In the genomic region with DNA sequence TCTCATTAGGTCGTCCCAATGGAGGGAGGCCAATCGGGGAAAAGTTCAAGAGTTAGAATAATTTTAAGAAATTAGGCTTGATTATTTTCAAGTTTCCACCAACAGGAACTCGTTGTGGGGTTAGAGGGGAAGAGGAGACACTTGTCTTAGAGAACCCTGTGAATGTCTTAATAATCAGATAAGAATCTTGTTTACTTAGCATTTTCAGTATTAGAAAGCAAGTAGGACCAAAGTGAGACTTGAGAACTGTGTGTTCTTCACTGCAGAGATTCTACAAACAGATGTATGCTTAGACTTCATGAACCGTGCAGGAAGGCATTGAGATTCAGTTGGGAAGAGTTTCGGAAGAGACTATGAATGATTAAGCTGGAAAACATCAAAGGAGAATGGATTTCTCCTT, we compare ENCODE assay signal across 22 cellular contexts.
DNase-seq lines count a peak whose midpoint lies in the region; TF ChIP-seq lines count a peak whose summit lies in the region.
"Had no signal": no experiment of that assay in that cellular context is flagged by ENCODE, and none has a peak within 500 bp of the region (broad histone marks: within the 10 kb centered on the region; RNA-seq: fewer than 3 reads in every experiment).

No MANE protein-coding gene starts in this region.

- peak overlapping the region; percentile 53 for H3K4me2 ChIP-seq in parathyroid adenoma (ENCODE audit: low read length)
- H3K4me2 ChIP-seq: BLaER1 had no signal

- H3K4me3 Mint-ChIP-seq in endodermal cell (no peak overlapping the region), nephron progenitor cell (no peak overlapping the region)
- H3K4me3 Mint-ChIP-seq: CD14-positive monocyte; CD4-positive, alpha-beta memory T cell; CD4-positive, CD25-positive, alpha-beta regulatory T cell; CD8-positive, alpha-beta memory T cell had no signal

- DNase-seq in LNCaP clone FGC (ENCODE audit: low read depth) = peak; percentile 14
- DNase-seq in endodermal cell = no peak
- no peak for DNase-seq in HPDE6-E6E7 (ENCODE audit: extremely low spot score)
- no peak for DNase-seq in nephron progenitor cell
- DNase-seq: 8988T; ACHN; BE2C; C1 segment of cervical spinal cord; CD4-positive, alpha-beta memory T cell; CD4-positive, CD25-positive, alpha-beta regulatory T cell; CD8-positive, alpha-beta memory T cell; COR-L47; DMS 273 treated with DMSO at 0.1 percent for 48 hours; DMS79; EL; GDM1 had no signal

- H3K9me3 ChIP-seq in parathyroid adenoma (ENCODE audit: control insufficient read depth, low read length) = no peaks in the 10 kb centered on the region
- no peaks in the 10 kb centered on the region for H3K9me3 ChIP-seq in endodermal cell (ENCODE audit: control insufficient read depth, low read length)
- H3K9me3 ChIP-seq: BE2C, BLaER1 had no signal

- H3K27me3 Mint-ChIP-seq in endodermal cell (ENCODE audit: insufficient read depth) (peaks cover 33% of the 10 kb centered on the region), nephron progenitor cell (ENCODE audit: low read depth, poor library complexity) (no peaks in the 10 kb centered on the region)
- H3K27me3 Mint-ChIP-seq: CD4-positive, alpha-beta memory T cell; CD4-positive, CD25-positive, alpha-beta regulatory T cell had no signal

- H3K4me1 Mint-ChIP-seq in endodermal cell (peaks cover 15% of the 10 kb centered on the region), nephron progenitor cell (peaks cover 6% of the 10 kb centered on the region)

- H2AFZ ChIP-seq in parathyroid adenoma = no peak overlapping the region

- H3K9ac ChIP-seq in parathyroid adenoma (no peak overlapping the region), endodermal cell (ENCODE audit: extremely low read depth, low read length, poor library complexity, severe bottlenecking) (no peak overlapping the region)
- H3K9ac ChIP-seq: BLaER1 had no signal

- H3K4me1 ChIP-seq in parathyroid adenoma = peaks cover 17% of the 10 kb centered on the region
- H3K4me1 ChIP-seq in endodermal cell (ENCODE audit: control insufficient read depth, insufficient read depth, low read length) = no peaks in the 10 kb centered on the region
- H3K4me1 ChIP-seq: BE2C had no signal

- no peaks in the 10 kb centered on the region for H3K79me2 ChIP-seq in parathyroid adenoma

- no peak overlapping the region for H3K27ac Mint-ChIP-seq in endodermal cell
- no peak overlapping the region for H3K27ac Mint-ChIP-seq in nephron progenitor cell
- H3K27ac Mint-ChIP-seq: CD4-positive, alpha-beta memory T cell; CD4-positive, CD25-positive, alpha-beta regulatory T cell; CD8-positive, alpha-beta memory T cell had no signal

- no peak overlapping the region for H3K4me3 ChIP-seq in LNCaP clone FGC (ENCODE audit: low read depth, low read length)
- no peak overlapping the region for H3K4me3 ChIP-seq in parathyroid adenoma (ENCODE audit: low read depth, low read length)
- H3K4me3 ChIP-seq in endodermal cell (ENCODE audit: low read length) = no peak overlapping the region
- H3K4me3 ChIP-seq: BLaER1, GM12878 had no signal

- H3K36me3 ChIP-seq in parathyroid adenoma (ENCODE audit: control insufficient read depth, insufficient read depth, low read length) (no peaks in the 10 kb centered on the region), endodermal cell (ENCODE audit: control insufficient read depth, insufficient read depth, low read length) (no peaks in the 10 kb centered on the region)
- H3K36me3 ChIP-seq: BE2C, BLaER1 had no signal

- WGBS in endodermal cell (ENCODE audit: insufficient coverage in 1 of 2, insufficient read length in 1 of 2), 2 experiments = 89 to 92% methylated on average over 5 of the region's 5 CpGs

- no peaks in the 10 kb centered on the region for H3K27me3 ChIP-seq in parathyroid adenoma (ENCODE audit: control insufficient read depth, insufficient read depth, low read length)
- peaks cover 14% of the 10 kb centered on the region for H3K27me3 ChIP-seq in endodermal cell (ENCODE audit: control insufficient read depth, insufficient read depth, low read length, poor library complexity, severe bottlenecking)
- H3K27me3 ChIP-seq: BE2C, BLaER1 had no signal

- H3K27ac ChIP-seq in 22Rv1 (peak overlapping the region; percentile 29), VCaP (peak overlapping the region; percentile 73), parathyroid adenoma (no peak overlapping the region), endodermal cell (ENCODE audit: low read depth, low read length) (no peak overlapping the region)
- H3K27ac ChIP-seq: BLaER1 had no signal

- TF ChIP-seq CTCF in 22Rv1 (IDR thresholded peaks at IDR 0.05) (no peak), LNCaP clone FGC (IDR thresholded peaks at IDR 0.05; ENCODE audit: control insufficient read depth, extremely low read depth, insufficient read depth) (no peak), VCaP (conservative IDR thresholded peaks at IDR 0.05) (no peak), parathyroid adenoma (IDR thresholded peaks at IDR 0.05) (no peak), endodermal cell (conservative IDR thresholded peaks at IDR 0.05) (no peak), nephron progenitor cell (IDR thresholded peaks at IDR 0.05) (no peak)

- H3K9me3 Mint-ChIP-seq in endodermal cell (no peaks in the 10 kb centered on the region), nephron progenitor cell (no peaks in the 10 kb centered on the region)

- H3K36me3 Mint-ChIP-seq in endodermal cell (ENCODE audit: low read depth) (no peaks in the 10 kb centered on the region), nephron progenitor cell (ENCODE audit: low read depth) (no peaks in the 10 kb centered on the region)
- H3K36me3 Mint-ChIP-seq: CD14-positive monocyte; CD4-positive, alpha-beta memory T cell; CD4-positive, CD25-positive, alpha-beta regulatory T cell had no signal

Comparison
In these comparisons a context has a peak if more than half of its experiments do, and no peak if none do; other contexts are left out.
1. H3K27ac ChIP-seq: peak in 22Rv1 (single experiment) and VCaP (single experiment); none in parathyroid adenoma (single experiment) and endodermal cell (single experiment).